Comparison of ENCODE assay signal across 1 cellular context in the genomic region with DNA sequence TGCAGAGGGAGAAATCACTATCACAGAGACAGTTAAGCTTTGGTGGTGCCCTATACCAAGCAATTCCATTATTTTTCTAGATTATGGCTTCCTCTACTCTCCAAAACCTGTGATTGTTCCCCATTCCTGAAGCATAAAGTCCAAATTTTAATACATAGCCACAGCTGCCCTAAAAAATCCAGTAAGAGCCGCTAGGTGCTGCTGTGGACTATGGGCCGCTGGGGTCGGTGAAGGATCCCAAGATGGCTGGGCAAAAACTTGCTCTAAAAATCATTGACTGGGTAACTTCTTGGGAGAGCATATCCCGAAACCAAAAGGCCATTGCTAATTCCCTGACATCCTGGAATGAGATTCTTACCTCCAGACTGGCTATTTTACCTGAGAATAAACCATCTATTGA.
TF ChIP-seq lines count a peak whose summit lies in the region.

No MANE protein-coding gene starts in this region.

TF ChIP-seq in SK-N-SH treated with all-trans-retinoic acid at 6 μM for 48 hours, 23 proteins besides CTCF, POLR2A, EP300 and RAD21 (continued from another document):
- TF ChIP-seq CREB5 (CRISPR knock-in tag; IDR thresholded peaks at IDR 0.05; ENCODE audit: low read depth), result no peak
- no peak for TF ChIP-seq BACH2 (CRISPR knock-in tag; IDR thresholded peaks at IDR 0.05; ENCODE audit: borderline replicate concordance)
- no peak for TF ChIP-seq ESRRG (CRISPR knock-in tag; IDR thresholded peaks at IDR 0.05)
- TF ChIP-seq CSDC2 (CRISPR knock-in tag; IDR thresholded peaks at IDR 0.05), result no peak
- TF ChIP-seq SNAI2 (CRISPR knock-in tag; IDR thresholded peaks at IDR 0.05), result no peak
- no peak for TF ChIP-seq ZFP30 (CRISPR knock-in tag; IDR thresholded peaks at IDR 0.05)
- no peak for TF ChIP-seq PATZ1 (CRISPR knock-in tag; IDR thresholded peaks at IDR 0.05; ENCODE audit: borderline replicate concordance)
- TF ChIP-seq, protein P1, sequence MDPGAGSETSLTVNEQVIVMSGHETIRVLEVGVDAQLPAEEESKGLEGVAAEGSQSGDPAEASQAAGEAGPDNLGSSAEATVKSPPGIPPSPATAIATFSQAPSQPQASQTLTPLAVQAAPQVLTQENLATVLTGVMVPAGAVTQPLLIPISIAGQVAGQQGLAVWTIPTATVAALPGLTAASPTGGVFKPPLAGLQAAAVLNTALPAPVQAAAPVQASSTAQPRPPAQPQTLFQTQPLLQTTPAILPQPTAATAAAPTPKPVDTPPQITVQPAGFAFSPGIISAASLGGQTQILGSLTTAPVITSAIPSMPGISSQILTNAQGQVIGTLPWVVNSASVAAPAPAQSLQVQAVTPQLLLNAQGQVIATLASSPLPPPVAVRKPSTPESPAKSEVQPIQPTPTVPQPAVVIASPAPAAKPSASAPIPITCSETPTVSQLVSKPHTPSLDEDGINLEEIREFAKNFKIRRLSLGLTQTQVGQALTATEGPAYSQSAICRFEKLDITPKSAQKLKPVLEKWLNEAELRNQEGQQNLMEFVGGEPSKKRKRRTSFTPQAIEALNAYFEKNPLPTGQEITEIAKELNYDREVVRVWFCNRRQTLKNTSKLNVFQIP (CRISPR knock-in tag; IDR thresholded peaks at IDR 0.05; ENCODE audit: borderline replicate concordance, low read depth), result no peak
- TF ChIP-seq TOX (CRISPR knock-in tag; IDR thresholded peaks at IDR 0.05; ENCODE audit: borderline replicate concordance), result no peak
- no peak for TF ChIP-seq TSHZ2 (CRISPR knock-in tag; IDR thresholded peaks at IDR 0.05)
- TF ChIP-seq ZFP3 (CRISPR knock-in tag; IDR thresholded peaks at IDR 0.05), result no peak
- TF ChIP-seq ISL1 (CRISPR knock-in tag; IDR thresholded peaks at IDR 0.05), result no peak
- TF ChIP-seq OSR1 (CRISPR knock-in tag; IDR thresholded peaks at IDR 0.05), result no peak
- TF ChIP-seq PPARA (CRISPR knock-in tag; IDR thresholded peaks at IDR 0.05; ENCODE audit: borderline replicate concordance), result no peak
TF ChIP-seq in SK-N-SH treated with all-trans-retinoic acid at 6 μM for 48 hours: peak in this region for 0.
